Comparison of ENCODE assay signal across 17 cellular contexts in genomic region chr14:54528973-54529372, GRCh38.
"Had no signal": no experiment of that assay in that cellular context is flagged by ENCODE, and none has a peak within 500 bp of the region (broad histone marks: within the 10 kb centered on the region; RNA-seq: fewer than 3 reads in every experiment).

No MANE protein-coding gene starts in this region.

- H3K4me3 ChIP-seq: SJCRH30 had no signal

- H3K27ac ChIP-seq: HL-60, RWPE1, SJCRH30 had no signal

- H3K27me3 ChIP-seq: SJCRH30 had no signal

- ATAC-seq: Panc1 had no signal

- H3K9me3 ChIP-seq: SJCRH30 had no signal

- H3K4me1 ChIP-seq: SJCRH30 had no signal

- DNase-seq: KBM-7, MV-4-11, NCI-H1048, NCI-H1436 treated with DMSO at 0.1 percent for 48 hours, NCI-H1694, NCI-H187 treated with DMSO at 0.1 percent for 48 hours, NCI-H2029 treated with DMSO at 0.1 percent for 48 hours, NCI-H2171 treated with DMSO at 0.1 percent for 48 hours, NCI-H446 treated with DMSO at 0.1 percent for 48 hours, NCI-H510A treated with DMSO at 0.1 percent for 48 hours, NCI-H526, NCI-H82, SHP77 treated with DMSO at 0.1 percent for 48 hours, SJCRH30 had no signal
